In the genomic region with DNA sequence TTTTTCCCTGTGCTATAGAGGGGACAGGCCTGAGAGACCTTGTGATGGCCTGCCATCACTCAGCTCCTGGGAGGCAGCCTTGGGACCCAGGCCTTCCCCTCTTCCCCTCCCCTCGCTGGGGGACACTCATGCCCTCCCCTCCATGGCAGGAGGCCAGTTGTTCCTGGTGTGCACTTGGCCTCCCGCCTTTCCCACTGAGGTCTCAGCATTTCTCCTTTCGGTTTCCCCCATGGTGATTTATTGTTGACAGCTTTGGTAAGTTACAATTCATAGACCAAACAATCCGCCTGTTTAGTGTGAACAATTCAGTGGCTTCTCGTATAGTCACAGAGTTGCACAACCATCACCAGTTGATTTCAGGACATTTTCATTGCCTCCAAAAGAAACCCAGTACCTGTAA, we compare ENCODE assay signal across 11 cellular contexts. TPM values are rescaled to one million over a fixed set of nuclear protein-coding genes. Genes with fewer than 3 reads are reported as not detected.
DNase-seq lines count a peak whose midpoint lies in the region; ATAC-seq and TF ChIP-seq lines count a peak whose summit lies in the region.
"Had no signal": no experiment of that assay in that cellular context is flagged by ENCODE, and none has a peak within 500 bp of the region (broad histone marks: within the 10 kb centered on the region; RNA-seq: fewer than 3 reads in every experiment).

No MANE protein-coding gene starts in this region.

- peak overlapping the region in 2 of 3 donors; percentile 1 to 38 for H3K9ac ChIP-seq in skeletal muscle tissue (ENCODE audit: low read depth in 1 of 3, low read length in 3 of 3)

- peaks cover 0 to 4% (median 0%) of the 10 kb centered on the region in 11 donors for H3K9me3 ChIP-seq in heart right ventricle
- no peaks in the 10 kb centered on the region for H3K9me3 ChIP-seq in skeletal muscle tissue (ENCODE audit: control insufficient read depth in 3 of 3, low read length in 3 of 3)

- H3K27ac ChIP-seq in heart right ventricle (peak overlapping the region in 7 of 10 donors; percentile 35 to 73 (median 54)), skeletal muscle tissue (ENCODE audit: low read depth, low read length) (peak overlapping the region; percentile 62)

- H3K27me3 ChIP-seq in heart right ventricle, result no peaks in the 10 kb centered on the region
- no peaks in the 10 kb centered on the region for H3K27me3 ChIP-seq in skeletal muscle tissue (ENCODE audit: control insufficient read depth in 3 of 3, insufficient read depth in 3 of 3, low read length in 3 of 3)

- peak; percentile 29 for DNase-seq in KG1 (lab: John Stamatoyannopoulos, UW)
- DNase-seq in NCI-H774 (lab: John Stamatoyannopoulos, UW), result peak; percentile 7
- peak in 1 of 2 donors; percentile 31 for DNase-seq in heart right ventricle
- no peak for DNase-seq in AML-193 (lab: John Stamatoyannopoulos, UW)
- DNase-seq: activated CD4-positive, alpha-beta T cell treated with anti-CD3 and anti-CD28 coated beads for 48 hours had no signal

- 25 to 31% methylated on average over 5 of the region's 5 CpGs for WGBS in heart right ventricle, 2 donors

- H3K4me3 ChIP-seq in heart right ventricle (no peak overlapping the region), skeletal muscle tissue (ENCODE audit: low read length in 3 of 3) (no peak overlapping the region)

- no peak for TF ChIP-seq CTCF in heart right ventricle (IDR thresholded peaks at IDR 0.05)

- intact Hi-C loops in heart right ventricle (cut with DNase I), result no loop called here

- peaks cover 0 to 23% (median 4%) of the 10 kb centered on the region in 9 donors for H3K4me1 ChIP-seq in heart right ventricle
- peaks cover 8 to 16% (median 9%) of the 10 kb centered on the region in 3 donors for H3K4me1 ChIP-seq in skeletal muscle tissue (ENCODE audit: control insufficient read depth in 3 of 3, insufficient read depth in 3 of 3, low read length in 3 of 3)

- ATAC-seq in heart right ventricle (peak; percentile 21 to 75 (median 48)), GM18907 (IDR thresholded peaks at IDR 0.05; ENCODE audit: unreplicated experiment) (no peak), GM18858 (IDR thresholded peaks at IDR 0.05; ENCODE audit: unreplicated experiment) (no peak), GM18502 (IDR thresholded peaks at IDR 0.05; ENCODE audit: poor library complexity, unreplicated experiment) (no peak)

- peaks cover 0 to 35% (median 16%) of the 10 kb centered on the region in 9 donors for H3K36me3 ChIP-seq in heart right ventricle
- H3K36me3 ChIP-seq in skeletal muscle tissue (ENCODE audit: control insufficient read depth in 3 of 3, insufficient read depth in 3 of 3, low read length in 3 of 3), result peaks cover 17 to 20% (median 17%) of the 10 kb centered on the region in 3 donors

RNA-seq across cellular contexts. Expression of gene CNDP1, which starts 10.2 kb away (rescaled TPM):
- total RNA-seq in heart right ventricle (under 1 TPM in 1 of 10 donors, not detected in 9; 0.11 TPM), skeletal muscle tissue (not detected)
- under 1 TPM in 1 of 2 donors, not detected in 1; 0.12 TPM for polyA plus RNA-seq in heart right ventricle
- total RNA-seq: HT1080, kidney epithelial cell had no signal

RNA-seq across cellular contexts. Expression of gene CNDP2, which starts 27.9 kb away (rescaled TPM):
- 100 to 1,000 TPM in 1 of 10 donors, 10 to 100 TPM in 9; 50.2 to 117 (median 75.3) TPM for total RNA-seq in heart right ventricle
- 10 to 100 TPM; 48.9 to 62.3 TPM for polyA plus RNA-seq in heart right ventricle
- total RNA-seq in skeletal muscle tissue, result 25.6 TPM

Comparison
In these comparisons a context has a peak if more than half of its experiments do, and no peak if none do; other contexts are left out.
1. DNase-seq: peak in KG1 (single experiment) and NCI-H774 (single experiment); none in AML-193 (0 of 2).
2. ATAC-seq: peak in heart right ventricle (8 of 8); none in GM18907 (single experiment), GM18858 (single experiment) and GM18502 (single experiment).